In the genomic region with DNA sequence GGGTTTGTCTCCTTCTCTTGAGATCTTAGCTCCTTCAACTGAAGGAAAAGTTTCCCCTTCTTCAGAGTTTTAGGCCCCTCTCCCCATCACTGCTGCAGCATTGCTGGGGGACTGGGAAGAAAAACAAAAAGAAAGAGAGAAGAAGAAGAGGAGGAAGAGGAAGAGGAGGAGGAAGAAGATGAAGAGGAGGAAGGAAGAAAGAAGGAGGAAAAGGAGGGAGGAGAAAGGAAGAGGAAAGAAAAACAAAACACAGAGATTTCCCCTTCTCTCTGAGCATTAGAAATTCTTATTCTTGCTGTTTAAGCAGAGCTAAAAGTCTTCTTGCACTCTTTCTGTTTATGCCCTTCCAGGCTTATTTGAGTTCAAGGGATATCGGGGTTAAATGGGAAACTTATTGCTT, we compare ENCODE assay signal across 23 cellular contexts.
A peak's percentile ranks its signal among the peaks of the same experiment; 100 is the strongest.
DNase-seq lines count a peak whose midpoint lies in the region; ATAC-seq, FAIRE-seq and TF ChIP-seq lines count a peak whose summit lies in the region.
"Had no signal": no experiment of that assay in that cellular context is flagged by ENCODE, and none has a peak within 500 bp of the region (broad histone marks: within the 10 kb centered on the region; RNA-seq: fewer than 3 reads in every experiment).

No MANE protein-coding gene starts in this region.

- H3K9me2 ChIP-seq in hepatocyte (replicated peaks; ENCODE audit: insufficient read depth) = no peaks in the 10 kb centered on the region

- H3K27ac ChIP-seq in A549 = peak overlapping the region; percentile 37 to 60
- no peak overlapping the region for H3K27ac ChIP-seq in CD4-positive, alpha-beta T cell (ENCODE audit: low read depth, low read length)
- H3K27ac ChIP-seq in hepatocyte = peak overlapping the region; percentile 22
- H3K27ac ChIP-seq: SK-N-MC, thoracic aorta, WERI-Rb-1 had no signal

- FAIRE-seq in A549 (lab: Jason Lieb, UNC) = no peak
- FAIRE-seq: GM19239 had no signal

- no peak overlapping the region for H3K4me3 Mint-ChIP-seq in CD4-positive, alpha-beta T cell
- H3K4me3 Mint-ChIP-seq in activated B cell treated with CpG ODN at 0.5 μM for 24 hours = no peak overlapping the region
- H3K4me3 Mint-ChIP-seq: CD14-positive monocyte had no signal

- no peak for TF ChIP-seq CTCF in A549 (IDR thresholded peaks at IDR 0.05)
- no peak for TF ChIP-seq CTCF in CD4-positive, alpha-beta T cell (IDR thresholded peaks at IDR 0.05)
- no peak for TF ChIP-seq CTCF in activated B cell treated with CpG ODN at 0.5 μM for 24 hours (IDR thresholded peaks at IDR 0.05)
- TF ChIP-seq CTCF in hepatocyte (IDR thresholded peaks at IDR 0.05; ENCODE audit: poor library complexity) = no peak

- H3K4me1 ChIP-seq in A549 = peaks cover 32% of the 10 kb centered on the region
- peaks cover 6% of the 10 kb centered on the region for H3K4me1 ChIP-seq in hepatocyte (ENCODE audit: insufficient read depth)
- H3K4me1 ChIP-seq: HAP-1 had no signal

- no peak for TF ChIP-seq RAD21 in A549 (conservative IDR thresholded peaks at IDR 0.05 in 1 of 2, IDR thresholded peaks at IDR 0.05 in 1 of 2)

- H3K36me3 ChIP-seq in hepatocyte (replicated peaks; ENCODE audit: insufficient read depth, low read depth) = no peaks in the 10 kb centered on the region
- H3K36me3 ChIP-seq: HAP-1, thoracic aorta, WERI-Rb-1 had no signal

- H3K4me1 Mint-ChIP-seq in CD4-positive, alpha-beta T cell (ENCODE audit: low read depth) = peaks cover 70% of the 10 kb centered on the region
- peaks cover 40% of the 10 kb centered on the region for H3K4me1 Mint-ChIP-seq in activated B cell treated with CpG ODN at 0.5 μM for 24 hours

- H4K20me1 ChIP-seq in hepatocyte (ENCODE audit: insufficient read depth, poor library complexity, severe bottlenecking) = no peaks in the 10 kb centered on the region

- 9% methylated on average over 1 of the region's 1 CpG for WGBS in A549 (ENCODE audit: missing lambda C conversion rate)
- 25% methylated on average over 1 of the region's 1 CpG for WGBS in hepatocyte (ENCODE audit: low lambda C conversion rate, missing lambda C conversion rate)

- no peak for TF ChIP-seq POLR2A in A549 (IDR thresholded peaks at IDR 0.05; ENCODE audit: low read length)

- CTCF ChIA-PET in A549 (lab: Yijun Ruan, JAX) (no interaction called here), activated B cell treated with CpG ODN at 0.5 μM for 24 hours (lab: Charles Lee) (no interaction called here)
- CTCF ChIA-PET in CD4-positive, alpha-beta T cell (lab: Charles Lee) = no interaction called here

- H3K27me3 Mint-ChIP-seq in CD4-positive, alpha-beta T cell = no peaks in the 10 kb centered on the region
- no peaks in the 10 kb centered on the region for H3K27me3 Mint-ChIP-seq in activated B cell treated with CpG ODN at 0.5 μM for 24 hours

- H3K9me3 ChIP-seq in A549 (peaks cover 23% of the 10 kb centered on the region; the same call in 2 of the 3 replicates), hepatocyte (ENCODE audit: low read depth) (no peaks in the 10 kb centered on the region)
- no peaks in the 10 kb centered on the region for H3K9me3 ChIP-seq in CD4-positive, alpha-beta T cell (ENCODE audit: control insufficient read depth, low read length)
- H3K9me3 ChIP-seq: HAP-1, thoracic aorta had no signal

- peaks cover 39% of the 10 kb centered on the region for H3K36me3 Mint-ChIP-seq in CD4-positive, alpha-beta T cell (ENCODE audit: low read depth)
- peaks cover 28% of the 10 kb centered on the region for H3K36me3 Mint-ChIP-seq in activated B cell treated with CpG ODN at 0.5 μM for 24 hours (ENCODE audit: low read depth)
- H3K36me3 Mint-ChIP-seq: CD14-positive monocyte had no signal

- intact Hi-C loops in CD4-positive, alpha-beta T cell (cut with DNase I, micrococcal nuclease) = loop anchor here in 1 of 2 experiments (1.0 kb wide), 1 partner anchor 8 kb away; no protein-coding TSS in a partner anchor
- intact Hi-C loops in activated B cell treated with CpG ODN at 0.5 μM for 24 hours (cut with micrococcal nuclease) = no loop called here

- no peak for TF ChIP-seq EP300 in A549 (IDR thresholded peaks at IDR 0.05)

- ATAC-seq in A549 (no peak), activated B cell treated with CpG ODN at 0.5 μM for 24 hours (ENCODE audit: low read depth) (no peak)
- no peak for ATAC-seq in CD4-positive, alpha-beta T cell (ENCODE audit: poor library complexity)
- ATAC-seq: left colon had no signal

- no peaks in the 10 kb centered on the region for H3K27me3 ChIP-seq in CD4-positive, alpha-beta T cell (ENCODE audit: control insufficient read depth, insufficient read depth, low read length)
- H3K27me3 ChIP-seq in hepatocyte = no peaks in the 10 kb centered on the region

- no peak overlapping the region for H2AFZ ChIP-seq in hepatocyte

- peak overlapping the region; percentile 2; the same call in 1 of the 3 replicates for H3K4me2 ChIP-seq in A549
- no peak overlapping the region for H3K4me2 ChIP-seq in hepatocyte

- DNase-seq in A549 (ENCODE audit: low read depth in 1 of 2, low spot score in 1 of 2) = no peak
- no peak for DNase-seq in CD4-positive, alpha-beta T cell
- no peak for DNase-seq in activated B cell treated with CpG ODN at 0.5 μM for 24 hours
- DNase-seq in hepatocyte (ENCODE audit: low spot score) = no peak
- DNase-seq in RKO (ENCODE audit: low spot score) = no peak
- DNase-seq in stimulated activated CD4-positive, alpha-beta T cell treated with anti-CD3 and anti-CD28 coated beads, Interleukin-2, amount 100 ng/mL, for 48 hours = no peak
- no peak for DNase-seq in SIG-M5 (lab: John Stamatoyannopoulos, UW)
- DNase-seq: amniotic stem cell; DMS153; effector CD8-positive, alpha-beta T cell; erythroblast; left colon; mesenchymal stem cell; NCI-H1092; NCI-H1930; NCI-H69; RPMI8226; WERI-Rb-1 had no signal

- H3K79me2 ChIP-seq in hepatocyte = no peaks in the 10 kb centered on the region

- POLR2A ChIA-PET in A549 (lab: Yijun Ruan, JAX) (no interaction called here), activated B cell treated with CpG ODN at 0.5 μM for 24 hours (lab: Charles Lee) (interaction anchor here (0.7 kb wide), 2 partner anchors 57 to 214 kb away, joined by 3 to 4 read pairs; no protein-coding TSS in a partner anchor)
- POLR2A ChIA-PET in CD4-positive, alpha-beta T cell (lab: Charles Lee) = interaction anchor here (0.7 kb wide), 1 partner anchor 23 kb away, joined by 4 read pairs; no protein-coding TSS in a partner anchor

- peaks cover 8% of the 10 kb centered on the region for H3K9me3 Mint-ChIP-seq in CD4-positive, alpha-beta T cell
- H3K9me3 Mint-ChIP-seq in activated B cell treated with CpG ODN at 0.5 μM for 24 hours = peaks cover 15% of the 10 kb centered on the region

- H3K27ac Mint-ChIP-seq in CD4-positive, alpha-beta T cell = peak overlapping the region; percentile 77
- peak overlapping the region; percentile 60 for H3K27ac Mint-ChIP-seq in activated B cell treated with CpG ODN at 0.5 μM for 24 hours

- H3K4me3 ChIP-seq in A549 (no peak overlapping the region), hepatocyte (no peak overlapping the region)
- H3K4me3 ChIP-seq: HAP-1, SK-N-MC, thoracic aorta had no signal

TF ChIP-seq in A549, 52 proteins besides CTCF, POLR2A, EP300 and RAD21:
- no peak for TF ChIP-seq ZNF302 (CRISPR knock-in tag; IDR thresholded peaks at IDR 0.05)
- TF ChIP-seq ZFP36 (IDR thresholded peaks at IDR 0.05; ENCODE audit: borderline replicate concordance, partially characterized antibody) = no peak
- TF ChIP-seq, protein P1, sequence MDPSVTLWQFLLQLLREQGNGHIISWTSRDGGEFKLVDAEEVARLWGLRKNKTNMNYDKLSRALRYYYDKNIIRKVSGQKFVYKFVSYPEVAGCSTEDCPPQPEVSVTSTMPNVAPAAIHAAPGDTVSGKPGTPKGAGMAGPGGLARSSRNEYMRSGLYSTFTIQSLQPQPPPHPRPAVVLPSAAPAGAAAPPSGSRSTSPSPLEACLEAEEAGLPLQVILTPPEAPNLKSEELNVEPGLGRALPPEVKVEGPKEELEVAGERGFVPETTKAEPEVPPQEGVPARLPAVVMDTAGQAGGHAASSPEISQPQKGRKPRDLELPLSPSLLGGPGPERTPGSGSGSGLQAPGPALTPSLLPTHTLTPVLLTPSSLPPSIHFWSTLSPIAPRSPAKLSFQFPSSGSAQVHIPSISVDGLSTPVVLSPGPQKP (IDR thresholded peaks at IDR 0.05; ENCODE audit: low read depth, low read length) = no peak
- TF ChIP-seq SREBF2 (IDR thresholded peaks at IDR 0.05) = no peak
- no peak for TF ChIP-seq CHD2 (IDR thresholded peaks at IDR 0.05; ENCODE audit: low read length, partially characterized antibody)
- no peak for TF ChIP-seq ZSCAN20 (CRISPR knock-in tag; IDR thresholded peaks at IDR 0.05)
